ENCODE assay signal across 21 cellular contexts in the genomic region with DNA sequence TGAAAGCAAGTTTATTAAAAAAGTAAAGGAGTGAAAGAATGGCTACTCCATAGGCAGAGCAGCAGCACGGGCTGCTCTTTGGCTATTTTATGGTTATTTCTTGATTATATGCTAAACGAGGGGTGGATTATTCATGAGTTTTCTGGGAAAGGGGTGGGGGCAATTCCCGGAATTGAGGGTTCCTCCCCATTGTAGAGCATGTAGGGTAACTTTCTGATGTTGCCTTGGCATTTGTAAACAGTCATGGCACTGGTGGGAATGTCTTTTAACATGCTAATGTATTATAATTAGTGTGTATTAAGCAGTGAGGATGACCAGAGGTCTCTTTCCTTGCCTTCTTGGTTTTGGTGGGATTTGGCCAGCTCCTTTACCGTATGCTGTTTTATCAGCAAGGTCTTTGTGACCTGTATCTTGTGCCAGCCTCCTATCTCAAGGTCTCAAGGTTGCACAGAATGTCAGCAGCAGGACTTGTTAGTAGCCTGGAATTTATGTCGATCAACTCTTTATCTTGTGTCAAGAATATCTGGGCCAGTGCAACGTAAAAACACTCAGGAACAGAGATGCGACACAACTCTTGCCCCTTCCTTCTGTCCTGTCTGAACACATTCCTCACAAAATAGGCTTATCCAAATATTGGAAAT.
DNase-seq lines count a peak whose midpoint lies in the region; ATAC-seq lines count a peak whose summit lies in the region.
"Had no signal": no experiment of that assay in that cellular context is flagged by ENCODE, and none has a peak within 500 bp of the region (broad histone marks: within the 10 kb centered on the region; RNA-seq: fewer than 3 reads in every experiment).

No MANE protein-coding gene starts in this region.

- H3K4me1 ChIP-seq in HUES6 (ENCODE audit: control insufficient read depth, insufficient read depth, low read length): peaks cover 21% of the 10 kb centered on the region
- H3K4me1 ChIP-seq in mesendoderm (ENCODE audit: control insufficient read depth, low read depth, low read length): no peaks in the 10 kb centered on the region
- H3K4me1 ChIP-seq: A549 had no signal

- DNase-seq in ELF-1 (ENCODE audit: low read depth, low spot score) (peak; percentile 2), caudate nucleus (lab: John Stamatoyannopoulos, UW) (peak in 1 of 61 donors; percentile 25), mesendoderm (peak; percentile 16), sciatic nerve (ENCODE audit: low spot score) (no peak)
- DNase-seq in activated CD8-positive, alpha-beta memory T cell treated with anti-CD3 and anti-CD28 coated beads, Interleukin-2, amount 10 ng/mL, durations not matched to agents 7 days and 5 days: no peak
- no peak for DNase-seq in activated T-cell treated with anti-CD3 and anti-CD28 coated beads, Interleukin-2, amount 50 U/mL, for 4 hours
- DNase-seq: DMS153, EL, Karpas-422, MM.1S, NCI-H1105 treated with DMSO at 0.1 percent for 48 hours, NCI-H187 treated with DMSO at 0.1 percent for 48 hours, NCI-H2171, NCI-H446 treated with DMSO at 0.1 percent for 48 hours, NCI-H774, Right ventricle myocardium superior had no signal

- peak overlapping the region; percentile 44 for H3K56ac ChIP-seq in mesendoderm (ENCODE audit: low read length)

- H3K9ac ChIP-seq in HUES6 (ENCODE audit: low read length) (peak overlapping the region; percentile 79), mesendoderm (ENCODE audit: low read length) (no peak overlapping the region)

- no peaks in the 10 kb centered on the region for H3K79me2 ChIP-seq in mesendoderm (ENCODE audit: control insufficient read depth, insufficient read depth, low read length)

- H3K79me1 ChIP-seq in mesendoderm (ENCODE audit: low read length): no peaks in the 10 kb centered on the region

- H2BK5ac ChIP-seq in mesendoderm (ENCODE audit: low read length): no peak overlapping the region

- peaks cover 26% of the 10 kb centered on the region for H3K9me3 ChIP-seq in HUES6 (ENCODE audit: control insufficient read depth, insufficient read depth, low read depth, low read length)
- H3K9me3 ChIP-seq: A549 had no signal

- H4K8ac ChIP-seq in mesendoderm (ENCODE audit: low read depth, low read length): no peak overlapping the region

- intact Hi-C loops in sciatic nerve (cut with DNase I): no loop called here

- H3K27me3 ChIP-seq in HUES6 (ENCODE audit: control insufficient read depth, insufficient read depth, low read length) (no peaks in the 10 kb centered on the region), mesendoderm (ENCODE audit: insufficient read depth, low read length, poor library complexity) (no peaks in the 10 kb centered on the region)

- H3K27ac ChIP-seq in HUES6 (ENCODE audit: low read depth, low read length): peak overlapping the region; percentile 97
- peak overlapping the region; percentile 73 for H3K27ac ChIP-seq in caudate nucleus (ENCODE audit: low read depth, low read length)
- peak overlapping the region; percentile 68 for H3K27ac ChIP-seq in mesendoderm (ENCODE audit: low read depth, low read length)
- H3K27ac ChIP-seq: A549, C4-2B had no signal

- no peak overlapping the region for H2BK15ac ChIP-seq in mesendoderm (replicated peaks; ENCODE audit: low read depth)

- H2AK5ac ChIP-seq in mesendoderm (ENCODE audit: low read length): no peak overlapping the region

- H3K4me2 ChIP-seq in mesendoderm (ENCODE audit: low read length): no peak overlapping the region
- H3K4me2 ChIP-seq: A549 had no signal

- H3K4me3 Mint-ChIP-seq in activated CD8-positive, alpha-beta memory T cell treated with anti-CD3 and anti-CD28 coated beads, Interleukin-2, amount 10 ng/mL, durations not matched to agents 7 days and 5 days: no peak overlapping the region
- H3K4me3 Mint-ChIP-seq in activated T-cell treated with anti-CD3 and anti-CD28 coated beads, Interleukin-2, amount 50 U/mL, for 4 hours: no peak overlapping the region

- H3K36me3 ChIP-seq in HUES6 (ENCODE audit: control insufficient read depth, insufficient read depth, low read length) (no peaks in the 10 kb centered on the region), mesendoderm (ENCODE audit: control insufficient read depth, insufficient read depth, low read length) (no peaks in the 10 kb centered on the region)

- WGBS in mesendoderm (ENCODE audit: extremely low coverage, insufficient coverage, low lambda C conversion rate): no CpG with 5 or more reads among the region's 7 CpGs

- H3K27ac Mint-ChIP-seq in activated CD8-positive, alpha-beta memory T cell treated with anti-CD3 and anti-CD28 coated beads, Interleukin-2, amount 10 ng/mL, durations not matched to agents 7 days and 5 days: no peak overlapping the region

- no peaks in the 10 kb centered on the region for H3K4me1 Mint-ChIP-seq in activated CD8-positive, alpha-beta memory T cell treated with anti-CD3 and anti-CD28 coated beads, Interleukin-2, amount 10 ng/mL, durations not matched to agents 7 days and 5 days
- H3K4me1 Mint-ChIP-seq in activated T-cell treated with anti-CD3 and anti-CD28 coated beads, Interleukin-2, amount 50 U/mL, for 4 hours (ENCODE audit: low read depth): no peaks in the 10 kb centered on the region

- H3K23ac ChIP-seq in mesendoderm (ENCODE audit: low read length): no peak overlapping the region

- peak overlapping the region; percentile 25 for H3K18ac ChIP-seq in mesendoderm (ENCODE audit: low read length)

- H3K4me3 ChIP-seq in HUES6 (ENCODE audit: low read depth, low read length) (peak overlapping the region; percentile 11; the same call in 1 of the 2 replicates), mesendoderm (ENCODE audit: low read length) (no peak overlapping the region)
- H3K4me3 ChIP-seq: A549 had no signal

- H3K36me3 Mint-ChIP-seq in activated CD8-positive, alpha-beta memory T cell treated with anti-CD3 and anti-CD28 coated beads, Interleukin-2, amount 10 ng/mL, durations not matched to agents 7 days and 5 days: no peaks in the 10 kb centered on the region
- no peaks in the 10 kb centered on the region for H3K36me3 Mint-ChIP-seq in activated T-cell treated with anti-CD3 and anti-CD28 coated beads, Interleukin-2, amount 50 U/mL, for 4 hours (ENCODE audit: insufficient read depth)

- peaks cover 4% of the 10 kb centered on the region for H3K9me3 Mint-ChIP-seq in activated CD8-positive, alpha-beta memory T cell treated with anti-CD3 and anti-CD28 coated beads, Interleukin-2, amount 10 ng/mL, durations not matched to agents 7 days and 5 days (ENCODE audit: low read depth)
- H3K9me3 Mint-ChIP-seq in activated T-cell treated with anti-CD3 and anti-CD28 coated beads, Interleukin-2, amount 50 U/mL, for 4 hours: no peaks in the 10 kb centered on the region

- H3K27me3 Mint-ChIP-seq in activated CD8-positive, alpha-beta memory T cell treated with anti-CD3 and anti-CD28 coated beads, Interleukin-2, amount 10 ng/mL, durations not matched to agents 7 days and 5 days: no peaks in the 10 kb centered on the region
- H3K27me3 Mint-ChIP-seq in activated T-cell treated with anti-CD3 and anti-CD28 coated beads, Interleukin-2, amount 50 U/mL, for 4 hours (ENCODE audit: low read depth): no peaks in the 10 kb centered on the region

- no peak for ATAC-seq in HG02588 (IDR thresholded peaks at IDR 0.05; ENCODE audit: unreplicated experiment)
- ATAC-seq in activated CD8-positive, alpha-beta memory T cell treated with anti-CD3 and anti-CD28 coated beads, Interleukin-2, amount 10 ng/mL, durations not matched to agents 7 days and 5 days: no peak
- ATAC-seq in activated T-cell treated with anti-CD3 and anti-CD28 coated beads, Interleukin-2, amount 50 U/mL, for 4 hours: no peak
- ATAC-seq in sciatic nerve: no peak
- ATAC-seq: A549, Panc1 had no signal

- no peak overlapping the region for H4K5ac ChIP-seq in mesendoderm (ENCODE audit: low read length)

- CTCF ChIA-PET in activated CD8-positive, alpha-beta memory T cell treated with anti-CD3 and anti-CD28 coated beads, Interleukin-2, amount 10 ng/mL, durations not matched to agents 7 days and 5 days (lab: Charles Lee): no interaction called here

- peak overlapping the region; percentile 92 for H2BK120ac ChIP-seq in mesendoderm (ENCODE audit: low read depth, low read length)

- H3K4ac ChIP-seq in mesendoderm (ENCODE audit: low read depth, low read length): peak overlapping the region; percentile 43

Comparison
In these comparisons a context has a peak if more than half of its experiments do, and no peak if none do; other contexts are left out.
1. DNase-seq: peak in ELF-1 (single experiment) and mesendoderm (single experiment); none in activated CD8-positive, alpha-beta memory T cell treated with anti-CD3 and anti-CD28 coated beads, Interleukin-2, amount 10 ng/mL, durations not matched to agents 7 days and 5 days (single experiment), activated T-cell treated with anti-CD3 and anti-CD28 coated beads, Interleukin-2, amount 50 U/mL, for 4 hours (single experiment) and sciatic nerve (single experiment).
2. Peak in every context shown above with its lines, with median percentiles within 50 percentile points of each other: H3K27ac ChIP-seq.